ENCODE assay signal across 8 cellular contexts in the genomic region with DNA sequence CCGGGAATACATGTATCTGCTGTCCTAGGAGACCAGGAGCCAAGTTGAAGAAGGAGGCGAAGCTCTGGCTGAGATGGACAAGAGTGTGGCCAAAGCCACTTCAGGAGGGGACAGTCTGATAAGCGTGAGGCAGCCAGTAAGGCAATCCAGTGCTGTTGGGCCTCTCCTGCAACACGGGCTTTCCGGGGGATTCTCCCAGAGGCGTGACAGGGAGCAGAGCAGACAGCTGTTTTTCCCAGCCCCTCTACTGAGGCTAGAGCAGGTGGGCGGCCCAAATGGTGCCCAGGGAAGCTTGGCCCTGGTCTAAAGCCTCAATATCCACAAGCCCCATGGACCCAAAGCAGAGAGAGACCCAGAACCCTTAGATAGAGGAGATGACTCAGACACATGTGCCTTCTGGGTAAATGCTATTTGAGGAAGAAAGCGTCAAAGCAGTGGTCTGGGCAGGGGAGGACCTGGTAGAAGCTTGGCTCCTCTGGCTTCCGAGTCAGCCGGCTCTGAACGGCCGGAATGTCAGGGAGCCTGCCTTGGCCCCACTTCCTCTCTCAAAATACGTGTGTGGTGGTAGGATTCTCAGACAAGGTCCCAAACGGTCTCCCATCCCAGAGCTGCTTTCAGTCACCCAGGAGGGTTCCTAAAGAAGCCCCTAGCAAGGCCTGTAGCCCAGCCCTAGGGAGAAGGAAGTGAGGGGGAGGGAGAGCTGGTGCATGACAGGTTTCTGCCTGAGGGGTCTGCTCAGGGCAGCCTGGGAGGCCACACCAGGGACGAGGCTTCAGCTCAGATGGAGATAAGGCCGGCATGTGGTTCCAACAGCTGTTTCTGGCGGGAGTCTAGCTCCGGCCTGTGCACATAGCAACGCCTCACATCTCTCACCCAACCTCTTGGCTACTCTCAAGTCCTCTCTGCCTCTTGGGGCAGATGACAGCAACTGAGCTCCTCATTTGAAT. TPM values are rescaled to one million over a fixed set of nuclear protein-coding genes. Genes with fewer than 3 reads are reported as not detected.
DNase-seq lines count a peak whose midpoint lies in the region; ATAC-seq and TF ChIP-seq lines count a peak whose summit lies in the region.

No MANE protein-coding gene starts in this region.

- ATAC-seq in activated T-cell treated with anti-CD3 and anti-CD28 coated beads, Interleukin-2, amount 50 U/mL, for 72 hours (replicated peaks in 1 of 2): no peak
- no peak for ATAC-seq in activated T-cell treated with anti-CD3 and anti-CD28 coated beads, Interleukin-2, amount 50 U/mL, for 4 hours
- ATAC-seq in HG03060 (IDR thresholded peaks at IDR 0.05; ENCODE audit: low read depth, unreplicated experiment): peak; percentile 50
- no peak for ATAC-seq in activated CD8-positive, alpha-beta T cell treated with anti-CD3 and anti-CD28 coated beads for 36 hours

- intact Hi-C loops in activated CD8-positive, alpha-beta T cell treated with anti-CD3 and anti-CD28 coated beads for 36 hours (cut with micrococcal nuclease): no loop called here

- H3K27ac ChIP-seq in mucosa of rectum (ENCODE audit: low read depth in 2 of 2, low read length in 2 of 2): peak overlapping the region; percentile 11 to 65

- H3K4me3 ChIP-seq in mucosa of rectum (ENCODE audit: low read length in 2 of 2): no peak overlapping the region

- H3K27me3 Mint-ChIP-seq in activated T-cell treated with anti-CD3 and anti-CD28 coated beads, Interleukin-2, amount 50 U/mL, for 72 hours (ENCODE audit: low read depth): no peaks in the 10 kb centered on the region
- no peaks in the 10 kb centered on the region for H3K27me3 Mint-ChIP-seq in activated T-cell treated with anti-CD3 and anti-CD28 coated beads, Interleukin-2, amount 50 U/mL, for 4 hours (ENCODE audit: low read depth)
- no peaks in the 10 kb centered on the region for H3K27me3 Mint-ChIP-seq in activated CD8-positive, alpha-beta T cell treated with anti-CD3 and anti-CD28 coated beads for 36 hours

- POLR2A ChIA-PET in activated CD8-positive, alpha-beta T cell treated with anti-CD3 and anti-CD28 coated beads for 36 hours (lab: Charles Lee): interaction anchor here (0.7 to 2.1 kb wide), 7 partner anchors 10 to 32 kb away, joined by 3 to 11 read pairs (median 3); a partner anchor contains a TSS

- H3K36me3 Mint-ChIP-seq in activated T-cell treated with anti-CD3 and anti-CD28 coated beads, Interleukin-2, amount 50 U/mL, for 72 hours (ENCODE audit: insufficient read depth in 2 of 2): peaks cover 10 to 13% of the 10 kb centered on the region in 2 donors
- H3K36me3 Mint-ChIP-seq in activated T-cell treated with anti-CD3 and anti-CD28 coated beads, Interleukin-2, amount 50 U/mL, for 4 hours (ENCODE audit: insufficient read depth): peaks cover 24% of the 10 kb centered on the region
- H3K36me3 Mint-ChIP-seq in activated CD8-positive, alpha-beta T cell treated with anti-CD3 and anti-CD28 coated beads for 36 hours (ENCODE audit: low read depth): peaks cover 19% of the 10 kb centered on the region

- CTCF ChIA-PET in activated CD8-positive, alpha-beta T cell treated with anti-CD3 and anti-CD28 coated beads for 36 hours (lab: Charles Lee): interaction anchor here (1.3 to 3.3 kb wide), 6 partner anchors 13 to 341 kb away, joined by 4 to 13 read pairs (median 8); no protein-coding TSS in a partner anchor

- H3K27me3 ChIP-seq in mucosa of rectum (ENCODE audit: control insufficient read depth in 2 of 2, insufficient read depth in 2 of 2, low read length in 2 of 2): no peaks in the 10 kb centered on the region

- TF ChIP-seq CTCF in activated CD8-positive, alpha-beta T cell treated with anti-CD3 and anti-CD28 coated beads for 36 hours (IDR thresholded peaks at IDR 0.05): no peak

- no peak overlapping the region for H3K9ac ChIP-seq in mucosa of rectum (ENCODE audit: low read depth in 1 of 2, low read length in 2 of 2)

- H3K36me3 ChIP-seq in mucosa of rectum (ENCODE audit: control insufficient read depth in 2 of 2, insufficient read depth in 2 of 2, low read length in 2 of 2): peaks cover 58 to 60% of the 10 kb centered on the region in 2 donors

- peaks cover 7 to 11% of the 10 kb centered on the region in 2 donors for H3K4me1 ChIP-seq in mucosa of rectum (ENCODE audit: control insufficient read depth in 2 of 2, insufficient read depth in 2 of 2, low read length in 2 of 2)

- H3K4me3 Mint-ChIP-seq in activated T-cell treated with anti-CD3 and anti-CD28 coated beads, Interleukin-2, amount 50 U/mL, for 72 hours: peak overlapping the region in 1 of 2 donors; percentile 24
- H3K4me3 Mint-ChIP-seq in activated T-cell treated with anti-CD3 and anti-CD28 coated beads, Interleukin-2, amount 50 U/mL, for 4 hours: no peak overlapping the region
- no peak overlapping the region for H3K4me3 Mint-ChIP-seq in activated CD8-positive, alpha-beta T cell treated with anti-CD3 and anti-CD28 coated beads for 36 hours

- H3K27ac Mint-ChIP-seq in activated T-cell treated with anti-CD3 and anti-CD28 coated beads, Interleukin-2, amount 50 U/mL, for 72 hours: peak overlapping the region; percentile 39
- peak overlapping the region; percentile 39 for H3K27ac Mint-ChIP-seq in activated CD8-positive, alpha-beta T cell treated with anti-CD3 and anti-CD28 coated beads for 36 hours

- H3K9me3 Mint-ChIP-seq in activated T-cell treated with anti-CD3 and anti-CD28 coated beads, Interleukin-2, amount 50 U/mL, for 72 hours: no peaks in the 10 kb centered on the region
- H3K9me3 Mint-ChIP-seq in activated T-cell treated with anti-CD3 and anti-CD28 coated beads, Interleukin-2, amount 50 U/mL, for 4 hours: no peaks in the 10 kb centered on the region
- H3K9me3 Mint-ChIP-seq in activated CD8-positive, alpha-beta T cell treated with anti-CD3 and anti-CD28 coated beads for 36 hours: no peaks in the 10 kb centered on the region

- peaks cover 63% of the 10 kb centered on the region for H3K4me1 Mint-ChIP-seq in activated T-cell treated with anti-CD3 and anti-CD28 coated beads, Interleukin-2, amount 50 U/mL, for 72 hours (ENCODE audit: low read depth)
- peaks cover 54% of the 10 kb centered on the region for H3K4me1 Mint-ChIP-seq in activated T-cell treated with anti-CD3 and anti-CD28 coated beads, Interleukin-2, amount 50 U/mL, for 4 hours (ENCODE audit: low read depth)
- peaks cover 53% of the 10 kb centered on the region for H3K4me1 Mint-ChIP-seq in activated CD8-positive, alpha-beta T cell treated with anti-CD3 and anti-CD28 coated beads for 36 hours (ENCODE audit: low read depth)

- DNase-seq in activated T-cell treated with anti-CD3 and anti-CD28 coated beads, Interleukin-2, amount 50 U/mL, for 72 hours: no peak
- no peak for DNase-seq in activated T-cell treated with anti-CD3 and anti-CD28 coated beads, Interleukin-2, amount 50 U/mL, for 4 hours
- no peak for DNase-seq in activated CD8-positive, alpha-beta T cell treated with anti-CD3 and anti-CD28 coated beads for 36 hours
- DNase-seq in NCI-H2196 (lab: John Stamatoyannopoulos, UW; ENCODE audit: unreplicated experiment): no peak
- no peak for DNase-seq in NCI-H1048 (lab: John Stamatoyannopoulos, UW)
- no peak for DNase-seq in ecto neural progenitor cell (ENCODE audit: low spot score)

- no peaks in the 10 kb centered on the region for H3K9me3 ChIP-seq in mucosa of rectum (ENCODE audit: control insufficient read depth in 2 of 2, low read length in 2 of 2)

RNA-seq across cellular contexts. Expression of a gene that starts 28.9 kb away (rescaled TPM):
- total RNA-seq in activated T-cell treated with anti-CD3 and anti-CD28 coated beads, Interleukin-2, amount 50 U/mL, for 72 hours: 10 to 100 TPM; 43.1 to 54.5 TPM
- 10 to 100 TPM; 13.6 to 18.1 (median 15.6) TPM for total RNA-seq in activated T-cell treated with anti-CD3 and anti-CD28 coated beads, Interleukin-2, amount 50 U/mL, for 4 hours
- 10 to 100 TPM; 26.6 to 28.9 TPM for total RNA-seq in activated CD8-positive, alpha-beta T cell treated with anti-CD3 and anti-CD28 coated beads for 36 hours

RNA-seq across cellular contexts. Expression of a gene that starts 50.5 kb away (rescaled TPM):
- total RNA-seq in activated T-cell treated with anti-CD3 and anti-CD28 coated beads, Interleukin-2, amount 50 U/mL, for 72 hours: 100 to 1,000 TPM; 147 to 153 TPM
- total RNA-seq in activated T-cell treated with anti-CD3 and anti-CD28 coated beads, Interleukin-2, amount 50 U/mL, for 4 hours: 10 to 100 TPM; 57.4 to 70.3 (median 66.0) TPM
- total RNA-seq in activated CD8-positive, alpha-beta T cell treated with anti-CD3 and anti-CD28 coated beads for 36 hours: 10 to 100 TPM; 89.6 to 94.8 TPM

RNA-seq across cellular contexts. Expression of a gene that starts 54.1 kb away (rescaled TPM):
- total RNA-seq in activated T-cell treated with anti-CD3 and anti-CD28 coated beads, Interleukin-2, amount 50 U/mL, for 72 hours: 10 to 100 TPM; 82.9 to 94.2 TPM
- 10 to 100 TPM; 71.7 to 80.1 (median 72.9) TPM for total RNA-seq in activated T-cell treated with anti-CD3 and anti-CD28 coated beads, Interleukin-2, amount 50 U/mL, for 4 hours
- total RNA-seq in activated CD8-positive, alpha-beta T cell treated with anti-CD3 and anti-CD28 coated beads for 36 hours: 10 to 100 TPM; 63.8 to 64.6 TPM
